In the genomic region with DNA sequence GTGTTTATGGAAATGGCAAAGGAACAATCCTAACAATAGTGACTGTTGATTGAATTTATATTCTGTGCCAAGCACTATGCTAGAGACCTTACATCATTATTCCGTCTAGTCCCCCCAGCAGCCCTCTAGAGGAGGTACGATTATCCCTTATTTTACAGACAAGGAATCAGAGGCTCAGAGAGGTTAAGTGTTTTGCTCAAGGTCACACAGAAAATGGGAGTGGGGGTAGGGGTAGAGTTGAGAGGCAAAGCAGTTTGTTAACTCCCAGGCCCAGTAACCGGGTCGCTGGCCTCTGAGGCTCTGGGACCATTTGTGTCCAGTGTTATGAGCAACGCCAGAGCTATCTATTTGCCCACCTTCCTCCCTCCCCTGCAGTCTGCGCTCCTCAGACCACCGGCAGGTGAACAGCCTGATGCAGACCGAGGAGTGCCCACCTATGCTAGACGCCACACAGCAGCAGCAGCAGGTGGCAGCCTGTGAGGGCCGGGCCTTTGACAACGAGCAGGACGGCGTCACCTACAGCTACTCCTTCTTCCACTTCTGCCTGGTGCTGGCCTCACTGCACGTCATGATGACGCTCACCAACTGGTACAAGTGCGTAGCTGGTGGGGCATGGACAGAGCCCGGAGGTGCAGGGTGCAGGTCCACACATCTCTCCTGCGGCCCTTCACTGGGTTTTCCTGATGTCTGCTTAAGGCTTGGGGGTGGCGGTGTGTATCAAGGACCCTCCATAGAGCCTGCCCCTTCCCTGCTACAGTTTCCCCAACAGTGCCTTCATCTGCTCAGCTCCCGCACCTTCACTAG, we compare ENCODE assay signal across 1 cellular context.
TF ChIP-seq lines count a peak whose summit lies in the region.

No MANE protein-coding gene starts in this region.

TF ChIP-seq in HepG2, 621 proteins besides CTCF, POLR2A, EP300 and RAD21 (continued from another document and continues in another):
- no peak for TF ChIP-seq ZNF710 (CRISPR knock-in tag; IDR thresholded peaks at IDR 0.05; ENCODE audit: borderline replicate concordance)
- no peak for TF ChIP-seq THYN1 (CRISPR knock-in tag; IDR thresholded peaks at IDR 0.05; ENCODE audit: borderline replicate concordance, low read depth)
- 0 out of 2 replicates have a peak, but pooled peaks have one; percentile 8 for TF ChIP-seq KDM5B (CRISPR knock-in tag; IDR thresholded peaks at IDR 0.05; ENCODE audit: borderline replicate concordance)
- TF ChIP-seq, protein P1, sequence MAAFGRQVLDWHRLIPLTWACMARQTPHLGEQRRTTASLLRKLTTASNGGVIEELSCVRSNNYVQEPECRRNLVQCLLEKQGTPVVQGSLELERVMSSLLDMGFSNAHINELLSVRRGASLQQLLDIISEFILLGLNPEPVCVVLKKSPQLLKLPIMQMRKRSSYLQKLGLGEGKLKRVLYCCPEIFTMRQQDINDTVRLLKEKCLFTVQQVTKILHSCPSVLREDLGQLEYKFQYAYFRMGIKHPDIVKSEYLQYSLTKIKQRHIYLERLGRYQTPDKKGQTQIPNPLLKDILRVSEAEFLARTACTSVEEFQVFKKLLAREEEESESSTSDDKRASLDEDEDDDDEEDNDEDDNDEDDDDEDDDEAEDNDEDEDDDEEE (CRISPR knock-in tag; IDR thresholded peaks at IDR 0.05) = no peak
- TF ChIP-seq ARID4A (CRISPR knock-in tag; IDR thresholded peaks at IDR 0.05; ENCODE audit: borderline replicate concordance) = no peak
- TF ChIP-seq ZNF768 (CRISPR knock-in tag; IDR thresholded peaks at IDR 0.05) = peak; percentile 80
- no peak for TF ChIP-seq PHF20 (CRISPR knock-in tag; IDR thresholded peaks at IDR 0.05)
- TF ChIP-seq AGO2 (optimal IDR thresholded peaks at IDR 0.05; ENCODE audit: low read depth, low read length) = peak; percentile 46
- TF ChIP-seq, protein P2, sequence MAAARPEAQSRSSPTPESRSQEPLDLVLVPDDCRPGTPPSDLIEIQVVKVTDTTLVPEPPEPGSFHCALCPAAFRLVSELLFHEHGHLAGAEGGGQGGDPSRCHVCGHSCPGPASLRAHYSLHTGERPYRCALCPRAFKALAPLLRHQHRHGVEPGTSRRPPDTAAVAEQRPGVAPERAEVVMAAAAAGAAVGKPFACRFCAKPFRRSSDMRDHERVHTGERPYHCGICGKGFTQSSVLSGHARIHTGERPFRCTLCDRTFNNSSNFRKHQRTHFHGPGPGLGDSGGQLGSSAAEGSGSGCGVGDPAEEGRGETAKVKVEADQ (CRISPR knock-in tag; IDR thresholded peaks at IDR 0.05; ENCODE audit: borderline replicate concordance) = 0 out of 2 replicates have a peak, but pooled peaks have one; percentile 27
- TF ChIP-seq ARID5B (CRISPR knock-in tag; IDR thresholded peaks at IDR 0.05) = no peak
- no peak for TF ChIP-seq SNAPC2 (CRISPR knock-in tag; IDR thresholded peaks at IDR 0.05)
- TF ChIP-seq SUZ12 (IDR thresholded peaks at IDR 0.05; ENCODE audit: low read depth, low read length) = no peak
- TF ChIP-seq, protein P3, sequence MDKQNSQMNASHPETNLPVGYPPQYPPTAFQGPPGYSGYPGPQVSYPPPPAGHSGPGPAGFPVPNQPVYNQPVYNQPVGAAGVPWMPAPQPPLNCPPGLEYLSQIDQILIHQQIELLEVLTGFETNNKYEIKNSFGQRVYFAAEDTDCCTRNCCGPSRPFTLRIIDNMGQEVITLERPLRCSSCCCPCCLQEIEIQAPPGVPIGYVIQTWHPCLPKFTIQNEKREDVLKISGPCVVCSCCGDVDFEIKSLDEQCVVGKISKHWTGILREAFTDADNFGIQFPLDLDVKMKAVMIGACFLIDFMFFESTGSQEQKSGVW (CRISPR knock-in tag; IDR thresholded peaks at IDR 0.05; ENCODE audit: borderline replicate concordance) = no peak
- TF ChIP-seq ZNF746 (CRISPR knock-in tag; IDR thresholded peaks at IDR 0.05) = no peak
- TF ChIP-seq HMGA1 (CRISPR knock-in tag; conservative IDR thresholded peaks at IDR 0.05) = no peak
- TF ChIP-seq ZNF30 (CRISPR knock-in tag; IDR thresholded peaks at IDR 0.05) = no peak
- no peak for TF ChIP-seq REXO4 (CRISPR knock-in tag; IDR thresholded peaks at IDR 0.05; ENCODE audit: borderline replicate concordance)
- TF ChIP-seq ZFP36 (IDR thresholded peaks at IDR 0.05; ENCODE audit: borderline replicate concordance, low read depth, low read length, partially characterized antibody) = no peak
- no peak for TF ChIP-seq ZNF343 (CRISPR knock-in tag; IDR thresholded peaks at IDR 0.05)
- no peak for TF ChIP-seq KDM3A (CRISPR knock-in tag; IDR thresholded peaks at IDR 0.05; ENCODE audit: low read depth)
- no peak for TF ChIP-seq ZFP1 (CRISPR knock-in tag; IDR thresholded peaks at IDR 0.05)
- no peak for TF ChIP-seq ZNF850 (CRISPR knock-in tag; conservative IDR thresholded peaks at IDR 0.05)
- TF ChIP-seq SMAD1 (CRISPR knock-in tag; IDR thresholded peaks at IDR 0.05; ENCODE audit: borderline replicate concordance, low read depth) = no peak
- no peak for TF ChIP-seq CAMTA2 (CRISPR knock-in tag; IDR thresholded peaks at IDR 0.05; ENCODE audit: borderline replicate concordance)
- no peak for TF ChIP-seq SP1 (IDR thresholded peaks at IDR 0.05)
- no peak for TF ChIP-seq SP1 (CRISPR knock-in tag; IDR thresholded peaks at IDR 0.05)
- TF ChIP-seq POGZ (CRISPR knock-in tag; IDR thresholded peaks at IDR 0.05) = peak; percentile 24; the same call in 1 of the 2 replicates
- TF ChIP-seq SIX1 (CRISPR knock-in tag; IDR thresholded peaks at IDR 0.05; ENCODE audit: borderline replicate concordance) = no peak
- TF ChIP-seq, protein P4, sequence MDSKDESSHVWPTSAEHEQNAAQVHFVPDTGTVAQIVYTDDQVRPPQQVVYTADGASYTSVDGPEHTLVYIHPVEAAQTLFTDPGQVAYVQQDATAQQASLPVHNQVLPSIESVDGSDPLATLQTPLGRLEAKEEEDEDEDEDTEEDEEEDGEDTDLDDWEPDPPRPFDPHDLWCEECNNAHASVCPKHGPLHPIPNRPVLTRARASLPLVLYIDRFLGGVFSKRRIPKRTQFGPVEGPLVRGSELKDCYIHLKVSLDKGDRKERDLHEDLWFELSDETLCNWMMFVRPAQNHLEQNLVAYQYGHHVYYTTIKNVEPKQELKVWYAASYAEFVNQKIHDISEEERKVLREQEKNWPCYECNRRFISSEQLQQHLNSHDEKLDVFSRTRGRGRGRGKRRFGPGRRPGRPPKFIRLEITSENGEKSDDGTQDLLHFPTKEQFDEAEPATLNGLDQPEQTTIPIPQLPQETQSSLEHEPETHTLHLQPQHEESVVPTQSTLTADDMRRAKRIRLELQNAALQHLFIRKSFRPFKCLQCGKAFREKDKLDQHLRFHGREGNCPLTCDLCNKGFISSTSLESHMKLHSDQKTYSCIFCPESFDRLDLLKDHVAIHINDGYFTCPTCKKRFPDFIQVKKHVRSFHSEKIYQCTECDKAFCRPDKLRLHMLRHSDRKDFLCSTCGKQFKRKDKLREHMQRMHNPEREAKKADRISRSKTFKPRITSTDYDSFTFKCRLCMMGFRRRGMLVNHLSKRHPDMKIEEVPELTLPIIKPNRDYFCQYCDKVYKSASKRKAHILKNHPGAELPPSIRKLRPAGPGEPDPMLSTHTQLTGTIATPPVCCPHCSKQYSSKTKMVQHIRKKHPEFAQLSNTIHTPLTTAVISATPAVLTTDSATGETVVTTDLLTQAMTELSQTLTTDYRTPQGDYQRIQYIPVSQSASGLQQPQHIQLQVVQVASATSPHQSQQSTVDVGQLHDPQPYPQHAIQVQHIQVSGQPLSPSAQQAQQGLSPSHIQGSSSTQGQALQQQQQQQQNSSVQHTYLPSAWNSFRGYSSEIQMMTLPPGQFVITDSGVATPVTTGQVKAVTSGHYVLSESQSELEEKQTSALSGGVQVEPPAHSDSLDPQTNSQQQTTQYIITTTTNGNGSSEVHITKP (CRISPR knock-in tag; IDR thresholded peaks at IDR 0.05; ENCODE audit: low read depth) = no peak
- no peak for TF ChIP-seq ZNF431 (CRISPR knock-in tag; IDR thresholded peaks at IDR 0.05; ENCODE audit: borderline replicate concordance, low read depth)
- no peak for TF ChIP-seq ZNF329 (CRISPR knock-in tag; IDR thresholded peaks at IDR 0.05; ENCODE audit: low read depth)
- no peak for TF ChIP-seq HDAC1 (CRISPR knock-in tag; IDR thresholded peaks at IDR 0.05)
- TF ChIP-seq, protein P5, sequence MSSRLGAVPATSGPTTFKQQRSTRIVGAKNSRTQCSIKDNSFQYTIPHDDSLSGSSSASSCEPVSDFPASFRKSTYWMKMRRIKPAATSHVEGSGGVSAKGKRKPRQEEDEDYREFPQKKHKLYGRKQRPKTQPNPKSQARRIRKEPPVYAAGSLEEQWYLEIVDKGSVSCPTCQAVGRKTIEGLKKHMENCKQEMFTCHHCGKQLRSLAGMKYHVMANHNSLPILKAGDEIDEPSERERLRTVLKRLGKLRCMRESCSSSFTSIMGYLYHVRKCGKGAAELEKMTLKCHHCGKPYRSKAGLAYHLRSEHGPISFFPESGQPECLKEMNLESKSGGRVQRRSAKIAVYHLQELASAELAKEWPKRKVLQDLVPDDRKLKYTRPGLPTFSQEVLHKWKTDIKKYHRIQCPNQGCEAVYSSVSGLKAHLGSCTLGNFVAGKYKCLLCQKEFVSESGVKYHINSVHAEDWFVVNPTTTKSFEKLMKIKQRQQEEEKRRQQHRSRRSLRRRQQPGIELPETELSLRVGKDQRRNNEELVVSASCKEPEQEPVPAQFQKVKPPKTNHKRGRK (CRISPR knock-in tag; IDR thresholded peaks at IDR 0.05) = no peak
- TF ChIP-seq ZBTB2 (CRISPR knock-in tag; IDR thresholded peaks at IDR 0.05; ENCODE audit: low read depth) = no peak
- no peak for TF ChIP-seq ATRX (CRISPR knock-in tag; IDR thresholded peaks at IDR 0.05; ENCODE audit: borderline replicate concordance)
- no peak for TF ChIP-seq SKI (IDR thresholded peaks at IDR 0.05; ENCODE audit: partially characterized antibody)
- TF ChIP-seq TAF1 (CRISPR knock-in tag; IDR thresholded peaks at IDR 0.05) = no peak
